ENCODE assay signal across 26 cellular contexts in genomic region chr17:30155389-30155788, GRCh38. TPM values are rescaled to one million over a fixed set of nuclear protein-coding genes. Genes with fewer than 3 reads are reported as not detected.
DNase-seq lines count a peak whose midpoint lies in the region; ATAC-seq, FAIRE-seq and TF ChIP-seq lines count a peak whose summit lies in the region.
"Had no signal": no experiment of that assay in that cellular context is flagged by ENCODE, and none has a peak within 500 bp of the region (broad histone marks: within the 10 kb centered on the region; RNA-seq: fewer than 3 reads in every experiment).

No MANE protein-coding gene starts in this region.

- H3K27ac Mint-ChIP-seq in WTC11 = no peak overlapping the region

- WGBS in HepG2 (ENCODE audit: low lambda C conversion rate) = 96% methylated on average over 2 of the region's 2 CpGs
- WGBS in right lobe of liver (ENCODE audit: insufficient coverage, low coverage, low lambda C conversion rate, missing lambda C conversion rate) = 100% methylated on average over 2 of the region's 2 CpGs

- CTCF ChIA-PET in HepG2 (lab: Yijun Ruan, JAX; ENCODE audit: low intra/inter-chr PET ratio, low total read pairs) (no interaction called here), WTC11 (lab: Charles Lee) (no interaction called here)

- H3K36me3 Mint-ChIP-seq in WTC11 = peaks cover 31% of the 10 kb centered on the region

- H3K27me3 ChIP-seq in HepG2 (ENCODE audit: control insufficient read depth in 1 of 2, insufficient read depth in 2 of 2, low read length in 2 of 2) = no peaks in the 10 kb centered on the region
- H3K27me3 ChIP-seq in right lobe of liver = no peaks in the 10 kb centered on the region
- H3K27me3 ChIP-seq: BE2C, BLaER1 had no signal

- H3K36me3 ChIP-seq in HepG2 (replicated peaks in 1 of 2; ENCODE audit: control insufficient read depth in 1 of 2, insufficient read depth in 2 of 2, low read length in 2 of 2) (peaks cover 2 to 18% of the 10 kb centered on the region in 2 experiments; a peak in 3 of 5 replicates), right lobe of liver (peaks cover 0 to 2% (median 0%) of the 10 kb centered on the region in 4 donors)
- H3K36me3 ChIP-seq: BE2C had no signal

- no peak for DNase-seq in HepG2 (ENCODE audit: low spot score)
- no peak for DNase-seq in right lobe of liver
- no peak for DNase-seq in WTC11 (ENCODE audit: low spot score)
- DNase-seq in effector CD4-positive, alpha-beta T cell = no peak
- DNase-seq: 8988T; ACHN; BE2C; C1 segment of cervical spinal cord; CD4-positive, alpha-beta memory T cell; CD4-positive, CD25-positive, alpha-beta regulatory T cell; CD8-positive, alpha-beta memory T cell; COR-L47; DMS 273 treated with DMSO at 0.1 percent for 48 hours; DMS153; DMS53; DMS79; DND-41; EL; GDM1 had no signal

- TF ChIP-seq EP300 in HepG2 (IDR thresholded peaks at IDR 0.05; ENCODE audit: low read depth in 2 of 2, low read length in 2 of 2) (no peak), HepG2 (CRISPR knock-in tag; IDR thresholded peaks at IDR 0.05; ENCODE audit: borderline replicate concordance) (no peak)

- H4K20me1 ChIP-seq in HepG2 (ENCODE audit: insufficient read depth, low read length) = no peaks in the 10 kb centered on the region

- FAIRE-seq in HepG2 (lab: Jason Lieb, UNC) = no peak
- FAIRE-seq: A204.1, GM12878, GM12892, GM18507 had no signal

- no peaks in the 10 kb centered on the region for H3K27me3 Mint-ChIP-seq in WTC11 (ENCODE audit: low read depth)
- H3K27me3 Mint-ChIP-seq: CD4-positive, alpha-beta memory T cell; CD4-positive, CD25-positive, alpha-beta regulatory T cell; CD8-positive, alpha-beta memory T cell had no signal

- TF ChIP-seq CTCF in HepG2 (CRISPR knock-in tag; IDR thresholded peaks at IDR 0.05) (no peak), right lobe of liver (IDR thresholded peaks at IDR 0.05) (no peak), WTC11 (IDR thresholded peaks at IDR 0.05) (no peak)

- in situ Hi-C loops in HepG2 (cut with HindIII; ENCODE audit: extremely low pct_ligation_motif_present, low pct_unique_long_range_greater_than_20kb) = no loop called here

- no peak for TF ChIP-seq RAD21 in HepG2 (CRISPR knock-in tag; IDR thresholded peaks at IDR 0.05)

- no peak overlapping the region for H3K4me3 ChIP-seq in HepG2 (replicated peaks in 1 of 3; ENCODE audit: insufficient read depth in 1 of 3, low read depth in 2 of 3, low read length in 3 of 3)
- H3K4me3 ChIP-seq in right lobe of liver = no peak overlapping the region
- H3K4me3 ChIP-seq: BLaER1, GM12878 had no signal

- no peak overlapping the region for H3K4me2 ChIP-seq in HepG2 (ENCODE audit: low read depth, low read length)
- H3K4me2 ChIP-seq: BLaER1 had no signal

- POLR2A ChIA-PET in HepG2 (lab: Yijun Ruan, JAX) = no interaction called here
- POLR2A ChIA-PET in WTC11 (lab: Charles Lee) = no interaction called here

- no peak overlapping the region for H3K9ac ChIP-seq in HepG2 (ENCODE audit: insufficient read depth, low read depth, low read length)
- H3K9ac ChIP-seq: BLaER1 had no signal

- ATAC-seq in HepG2 (no peak), right lobe of liver (no peak), WTC11 (no peak), HG02870 (IDR thresholded peaks at IDR 0.05; ENCODE audit: unreplicated experiment) (no peak)
- ATAC-seq: GM12878 had no signal

- H3K4me1 ChIP-seq in HepG2 (ENCODE audit: insufficient read depth, low read length) = no peaks in the 10 kb centered on the region
- no peaks in the 10 kb centered on the region for H3K4me1 ChIP-seq in right lobe of liver
- H3K4me1 ChIP-seq: BE2C had no signal

- H2AFZ ChIP-seq in HepG2 (ENCODE audit: low read length) = no peak overlapping the region

- H3K9me3 Mint-ChIP-seq in WTC11 = peaks cover 12% of the 10 kb centered on the region

- H3K79me2 ChIP-seq in HepG2 (ENCODE audit: insufficient read depth, low read length) = peaks cover 16% of the 10 kb centered on the region

- peaks cover 23% of the 10 kb centered on the region for H3K9me3 ChIP-seq in HepG2 (ENCODE audit: low read length)
- no peaks in the 10 kb centered on the region for H3K9me3 ChIP-seq in right lobe of liver
- H3K9me3 ChIP-seq: BE2C had no signal

- no peak overlapping the region for H3K4me3 Mint-ChIP-seq in WTC11
- H3K4me3 Mint-ChIP-seq: CD14-positive monocyte; CD4-positive, alpha-beta memory T cell; CD4-positive, CD25-positive, alpha-beta regulatory T cell; CD8-positive, alpha-beta memory T cell had no signal

- BruUV-seq in HepG2 (replicated peaks; lab: Mats Ljungman, UMichigan) = no TSS peak

- H3K27ac ChIP-seq in HepG2 (ENCODE audit: extremely low read length, insufficient read depth, low read length) (no peak overlapping the region), right lobe of liver (no peak overlapping the region)
- H3K27ac ChIP-seq: BLaER1 had no signal

- no peaks in the 10 kb centered on the region for H3K4me1 Mint-ChIP-seq in WTC11

- intact Hi-C loops in HepG2 (cut with micrococcal nuclease; ENCODE audit: unreplicated experiment) (no loop called here), right lobe of liver (cut with DNase I) (no loop called here)

- TF ChIP-seq POLR2A in HepG2 (IDR thresholded peaks at IDR 0.05; ENCODE audit: insufficient read depth in 1 of 2, low read depth in 2 of 2, low read length in 2 of 2) (no peak), right lobe of liver (IDR thresholded peaks at IDR 0.05) (no peak)

TF ChIP-seq in HepG2, 621 proteins besides CTCF, POLR2A, EP300 and RAD21:
- TF ChIP-seq MLLT10 (CRISPR knock-in tag; IDR thresholded peaks at IDR 0.05) = no peak
- TF ChIP-seq ZNF121 (CRISPR knock-in tag; IDR thresholded peaks at IDR 0.05) = peak; percentile 59; the same call in 1 of the 2 replicates
- no peak for TF ChIP-seq AGO1 (IDR thresholded peaks at IDR 0.05; ENCODE audit: low read depth, low read length, poor library complexity, severe bottlenecking)
- no peak for TF ChIP-seq MTERF4 (CRISPR knock-in tag; IDR thresholded peaks at IDR 0.05)
- no peak for TF ChIP-seq ZNF292 (CRISPR knock-in tag; IDR thresholded peaks at IDR 0.05; ENCODE audit: borderline replicate concordance, low read depth)
TF ChIP-seq in HepG2: peak in this region for 1.

TF ChIP-seq in WTC11, 78 proteins besides CTCF, POLR2A, EP300 and RAD21:
- no peak for TF ChIP-seq ATF3 (CRISPR knock-in tag; conservative IDR thresholded peaks at IDR 0.05)
- TF ChIP-seq ZNF121 (CRISPR knock-in tag; IDR thresholded peaks at IDR 0.05) = peak; percentile 55; the same call in 1 of the 2 replicates

RNA-seq across cellular contexts. Expression of gene NSRP1, which starts 38.8 kb away (rescaled TPM):
- total RNA-seq in HepG2 (2016; rRNA removed; fragmentation: Illumina TruSeq; extraction: Trizol) (12.7 and 14.3 TPM in 2 replicates), right lobe of liver (10 to 100 TPM in 1 of 6 experiments, 1 to 10 TPM in 5; 5.8 to 11.7 (median 8.1) TPM), WTC11 (2021) (22.8 to 24.6 TPM (median 23.8 TPM) in 3 replicates)
- total RNA-seq in HepG2 (2016; cell fraction: cytosol; rRNA removed; fragmentation: Illumina TruSeq; extraction: Trizol; ENCODE audit: low read depth) = 4.8 and 4.9 TPM in 2 replicates
- 11.4 and 13.2 TPM in 2 replicates for total RNA-seq in HepG2 (2016; cell fraction: insoluble cytoplasmic fraction; rRNA removed; fragmentation: Illumina TruSeq; extraction: Trizol)
- 6.2 and 6.9 TPM in 2 replicates for total RNA-seq in HepG2 (2016; cell fraction: membrane; rRNA removed; fragmentation: Illumina TruSeq; extraction: Trizol)
- total RNA-seq in HepG2 (2016; cell fraction: nucleus; rRNA removed; fragmentation: Illumina TruSeq; extraction: Trizol) = 17.0 and 18.8 TPM in 2 replicates
- polyA plus RNA-seq in HepG2 (2011; rRNA removed) = 6.9 and 7.0 TPM in 2 replicates
- polyA plus RNA-seq in HepG2 (2011; cell fraction: cytosol; rRNA removed) = 4.6 and 5.9 TPM in 2 replicates
- polyA plus RNA-seq in HepG2 (2011; cell fraction: nucleus; rRNA removed) = 7.8 and 8.7 TPM in 2 replicates
- 9.8 and 14.0 TPM in 2 replicates for polyA plus RNA-seq in HepG2 (2012)
- polyA plus RNA-seq in HepG2 (2016; cell fraction: cytosol; fragmentation: Illumina TruSeq; extraction: Trizol; ENCODE audit: low read depth) = 2.3 and 2.7 TPM in 2 replicates
- polyA plus RNA-seq in HepG2 (2016; cell fraction: insoluble cytoplasmic fraction; fragmentation: Illumina TruSeq; extraction: Trizol; ENCODE audit: low read depth) = 20.2 and 23.2 TPM in 2 replicates
- 4.3 and 5.8 TPM in 2 replicates for polyA plus RNA-seq in HepG2 (2016; cell fraction: membrane; fragmentation: Illumina TruSeq; extraction: Trizol; ENCODE audit: low read depth)
- polyA plus RNA-seq in HepG2 (2016; cell fraction: nucleus; fragmentation: Illumina TruSeq; extraction: Trizol; ENCODE audit: insufficient read depth, low read depth) = 29.8 and 32.2 TPM in 2 replicates
- 5.6 and 19.0 TPM in 2 replicates for polyA minus RNA-seq in HepG2 (2011; rRNA and poly(A)+ RNA removed; ENCODE audit: low replicate concordance)
- polyA minus RNA-seq in HepG2 (2011; cell fraction: cytosol; rRNA and poly(A)+ RNA removed) = 3.8 and 5.9 TPM in 2 replicates
- polyA minus RNA-seq in HepG2 (2011; cell fraction: nucleus; rRNA and poly(A)+ RNA removed) = 31.1 and 34.6 TPM in 2 replicates

Comparison
In these comparisons a context has a peak if more than half of its experiments do, and no peak if none do; other contexts are left out.
1. Of the 50 proteins assayed by ChIP-seq in both HepG2 and WTC11: peak only in HepG2: none; only in WTC11: none; in both: ZNF121; in neither: 49.